8 cellular contexts compared by ENCODE assay signal in genomic region chr20:50572922-50573777, GRCh38.
DNase-seq lines count a peak whose midpoint lies in the region; ATAC-seq and TF ChIP-seq lines count a peak whose summit lies in the region.

No MANE protein-coding gene starts in this region.

- H3K27ac Mint-ChIP-seq in CD4-positive, alpha-beta T cell = peak overlapping the region; percentile 72
- peak overlapping the region; percentile 53 for H3K27ac Mint-ChIP-seq in osteocyte (ENCODE audit: unreplicated experiment)

- peaks cover 84% of the 10 kb centered on the region for H3K36me3 Mint-ChIP-seq in CD4-positive, alpha-beta T cell (ENCODE audit: low read depth)
- peaks cover 28% of the 10 kb centered on the region for H3K36me3 Mint-ChIP-seq in osteocyte (ENCODE audit: unreplicated experiment)

- ATAC-seq in CD4-positive, alpha-beta T cell (ENCODE audit: poor library complexity) = no peak
- ATAC-seq in GM19395 (IDR thresholded peaks at IDR 0.05; ENCODE audit: unreplicated experiment) = no peak
- ATAC-seq in foreskin keratinocyte = no peak

- H3K27me3 ChIP-seq in CD4-positive, alpha-beta T cell (ENCODE audit: control insufficient read depth, insufficient read depth, low read length) = no peaks in the 10 kb centered on the region
- H3K27me3 ChIP-seq in foreskin keratinocyte = no peaks in the 10 kb centered on the region

- no peaks in the 10 kb centered on the region for H3K4me1 ChIP-seq in foreskin keratinocyte

- POLR2A ChIA-PET in CD4-positive, alpha-beta T cell (lab: Charles Lee) = no interaction called here

- H3K9me3 Mint-ChIP-seq in CD4-positive, alpha-beta T cell = no peaks in the 10 kb centered on the region
- no peaks in the 10 kb centered on the region for H3K9me3 Mint-ChIP-seq in osteocyte (ENCODE audit: unreplicated experiment)

- H3K27me3 Mint-ChIP-seq in CD4-positive, alpha-beta T cell = no peaks in the 10 kb centered on the region
- H3K27me3 Mint-ChIP-seq in osteocyte (ENCODE audit: unreplicated experiment) = no peaks in the 10 kb centered on the region

- intact Hi-C loops in CD4-positive, alpha-beta T cell (cut with DNase I, micrococcal nuclease) = loop anchor here in 1 of 2 experiments (5.0 kb wide), 1 partner anchor 61 kb away; the partner anchor contains the start of gene PTPN1

- no peaks in the 10 kb centered on the region for H3K9me3 ChIP-seq in CD4-positive, alpha-beta T cell (ENCODE audit: control insufficient read depth, low read length)

- H3K4me1 Mint-ChIP-seq in CD4-positive, alpha-beta T cell (ENCODE audit: low read depth) = peaks cover 71% of the 10 kb centered on the region
- peaks cover 17% of the 10 kb centered on the region for H3K4me1 Mint-ChIP-seq in osteocyte (ENCODE audit: unreplicated experiment)

- H3K4me3 Mint-ChIP-seq in CD4-positive, alpha-beta T cell = no peak overlapping the region
- no peak overlapping the region for H3K4me3 Mint-ChIP-seq in osteocyte (ENCODE audit: unreplicated experiment)

- CTCF ChIA-PET in CD4-positive, alpha-beta T cell (lab: Charles Lee) = interaction anchor here (1.4 to 2.2 kb wide), 2 partner anchors 15 to 36 kb away, joined by 3 to 7 read pairs; no protein-coding TSS in a partner anchor

- no peak overlapping the region for H3K27ac ChIP-seq in CD4-positive, alpha-beta T cell (ENCODE audit: low read depth, low read length)
- no peak overlapping the region for H3K27ac ChIP-seq in foreskin keratinocyte

- TF ChIP-seq CTCF in CD4-positive, alpha-beta T cell (IDR thresholded peaks at IDR 0.05) = no peak
- TF ChIP-seq CTCF in osteocyte (IDR thresholded peaks at IDR 0.05) (no peak), foreskin keratinocyte (conservative IDR thresholded peaks at IDR 0.05) (no peak)

- no peak for DNase-seq in CD4-positive, alpha-beta T cell
- DNase-seq in NCI-H2171 (lab: John Stamatoyannopoulos, UW) (peak; percentile 75), dermis microvascular lymphatic vessel endothelial cell (ENCODE audit: low read depth in 2 of 2) (peak; percentile 45 to 84), osteocyte (ENCODE audit: extremely low spot score, unreplicated experiment) (peak; percentile 59), NCI-H146 treated with DMSO at 0.1 percent for 48 hours (lab: John Stamatoyannopoulos, UW; ENCODE audit: unreplicated experiment) (no peak), foreskin keratinocyte (no peak)
- DNase-seq in activated CD4-positive, alpha-beta T cell treated with anti-CD3 and anti-CD28 coated beads, Interleukin-2, amount 50 U/mL, for 4 hours = no peak

Comparison
In these comparisons a context has a peak if more than half of its experiments do, and no peak if none do; other contexts are left out.
1. DNase-seq: peak in NCI-H2171 (single experiment), dermis microvascular lymphatic vessel endothelial cell (2 of 2) and osteocyte (single experiment); none in CD4-positive, alpha-beta T cell (0 of 10), NCI-H146 treated with DMSO at 0.1 percent for 48 hours (single experiment), activated CD4-positive, alpha-beta T cell treated with anti-CD3 and anti-CD28 coated beads, Interleukin-2, amount 50 U/mL, for 4 hours (0 of 2) and foreskin keratinocyte (0 of 2).